ENCODE assay signal across 24 cellular contexts in genomic region chr15:78320173-78320572, GRCh38. TPM values are rescaled to one million over a fixed set of nuclear protein-coding genes. Genes with fewer than 3 reads are reported as not detected.
"Had no signal": no experiment of that assay in that cellular context is flagged by ENCODE, and none has a peak within 500 bp of the region (broad histone marks: within the 10 kb centered on the region; RNA-seq: fewer than 3 reads in every experiment).

No MANE protein-coding gene starts in this region.

- H3K27ac ChIP-seq: brain microvascular endothelial cell, coronary artery, right lobe of liver, suprapubic skin, transverse colon, vagina had no signal

- H3K4me3 Mint-ChIP-seq: activated CD4-positive, alpha-beta T cell treated with anti-CD3 and anti-CD28 coated beads, Interleukin-2, amount 10 ng/mL, durations not matched to agents 7 days and 5 days; activated CD8-positive, alpha-beta T cell treated with anti-CD3 and anti-CD28 coated beads, Interleukin-2, amount 10 ng/mL, durations not matched to agents 7 days and 5 days; activated naive CD4-positive, alpha-beta T cell treated with anti-CD3 and anti-CD28 coated beads for 36 hours; activated T-cell treated with anti-CD3 and anti-CD28 coated beads, Interleukin-2, amount 50 U/mL, for 4 hours; central memory CD8-positive, alpha-beta T cell; stimulated activated naive CD8-positive, alpha-beta T cell treated with anti-CD3 and anti-CD28 coated beads, Interleukin-15, amount 100 ng/mL, for 72 hours had no signal

- DNase-seq: activated CD4-positive, alpha-beta T cell treated with anti-CD3 and anti-CD28 coated beads, Interleukin-2, amount 10 ng/mL, durations not matched to agents 7 days and 5 days; activated CD8-positive, alpha-beta T cell treated with anti-CD3 and anti-CD28 coated beads, Interleukin-2, amount 10 ng/mL, durations not matched to agents 7 days and 5 days; activated naive CD4-positive, alpha-beta T cell treated with anti-CD3 and anti-CD28 coated beads for 36 hours; activated T-cell treated with anti-CD3 and anti-CD28 coated beads, Interleukin-2, amount 50 U/mL, for 4 hours; anterior cingulate cortex; brain microvascular endothelial cell; erythroblast; foreskin melanocyte; glutamatergic neuron; hippocampal formation; midbrain; small intestine; stimulated activated CD4-positive, alpha-beta T cell treated with anti-CD3 and anti-CD28 coated beads, Interleukin-4, amount 100 ng/mL, for 1 hour; stimulated activated naive CD8-positive, alpha-beta T cell treated with anti-CD3 and anti-CD28 coated beads, Interleukin-15, amount 100 ng/mL, for 72 hours; transverse colon had no signal

- H3K27me3 ChIP-seq: brain microvascular endothelial cell, right lobe of liver, suprapubic skin, transverse colon, vagina had no signal

- H3K9me3 ChIP-seq: right lobe of liver, suprapubic skin, transverse colon, vagina had no signal

- H3K36me3 ChIP-seq: brain microvascular endothelial cell, right lobe of liver, suprapubic skin, transverse colon, vagina had no signal

- H3K4me1 ChIP-seq: right lobe of liver, suprapubic skin, vagina had no signal

- H3K9me3 Mint-ChIP-seq: activated CD4-positive, alpha-beta T cell treated with anti-CD3 and anti-CD28 coated beads, Interleukin-2, amount 10 ng/mL, durations not matched to agents 7 days and 5 days; activated naive CD4-positive, alpha-beta T cell treated with anti-CD3 and anti-CD28 coated beads for 36 hours; activated T-cell treated with anti-CD3 and anti-CD28 coated beads, Interleukin-2, amount 50 U/mL, for 4 hours; central memory CD8-positive, alpha-beta T cell; stimulated activated naive CD8-positive, alpha-beta T cell treated with anti-CD3 and anti-CD28 coated beads, Interleukin-15, amount 100 ng/mL, for 72 hours had no signal

- H3K4me3 ChIP-seq: coronary artery, right lobe of liver, suprapubic skin, transverse colon, vagina had no signal

- H3K27me3 Mint-ChIP-seq: activated CD4-positive, alpha-beta T cell treated with anti-CD3 and anti-CD28 coated beads, Interleukin-2, amount 10 ng/mL, durations not matched to agents 7 days and 5 days; central memory CD8-positive, alpha-beta T cell; stimulated activated naive CD8-positive, alpha-beta T cell treated with anti-CD3 and anti-CD28 coated beads, Interleukin-15, amount 100 ng/mL, for 72 hours had no signal

- H3K27ac Mint-ChIP-seq: activated CD4-positive, alpha-beta T cell treated with anti-CD3 and anti-CD28 coated beads, Interleukin-2, amount 10 ng/mL, durations not matched to agents 7 days and 5 days; activated CD8-positive, alpha-beta T cell treated with anti-CD3 and anti-CD28 coated beads, Interleukin-2, amount 10 ng/mL, durations not matched to agents 7 days and 5 days; activated naive CD4-positive, alpha-beta T cell treated with anti-CD3 and anti-CD28 coated beads for 36 hours; stimulated activated naive CD8-positive, alpha-beta T cell treated with anti-CD3 and anti-CD28 coated beads, Interleukin-15, amount 100 ng/mL, for 72 hours had no signal

- ATAC-seq: activated CD8-positive, alpha-beta T cell treated with anti-CD3 and anti-CD28 coated beads, Interleukin-2, amount 10 ng/mL, durations not matched to agents 7 days and 5 days; activated T-cell treated with anti-CD3 and anti-CD28 coated beads, Interleukin-2, amount 50 U/mL, for 4 hours; left lobe of liver; right lobe of liver; stimulated activated naive CD8-positive, alpha-beta T cell treated with anti-CD3 and anti-CD28 coated beads, Interleukin-15, amount 100 ng/mL, for 72 hours had no signal

- H3K4me1 Mint-ChIP-seq: activated CD4-positive, alpha-beta T cell treated with anti-CD3 and anti-CD28 coated beads, Interleukin-2, amount 10 ng/mL, durations not matched to agents 7 days and 5 days; central memory CD8-positive, alpha-beta T cell; stimulated activated naive CD8-positive, alpha-beta T cell treated with anti-CD3 and anti-CD28 coated beads, Interleukin-15, amount 100 ng/mL, for 72 hours had no signal

RNA-seq across cellular contexts. Expression of gene CRABP1, which starts 20.0 kb away (rescaled TPM):
- total RNA-seq: activated CD4-positive, alpha-beta T cell treated with anti-CD3 and anti-CD28 coated beads, Interleukin-2, amount 10 ng/mL, durations not matched to agents 7 days and 5 days; activated CD8-positive, alpha-beta T cell treated with anti-CD3 and anti-CD28 coated beads, Interleukin-2, amount 10 ng/mL, durations not matched to agents 7 days and 5 days; activated T-cell treated with anti-CD3 and anti-CD28 coated beads, Interleukin-2, amount 50 U/mL, for 4 hours; lung microvascular endothelial cell; pulmonary artery endothelial cell; right lobe of liver; vagina had no signal

RNA-seq across cellular contexts. Expression of gene DNAJA4, which starts 55.8 kb away (rescaled TPM):
- total RNA-seq: osteocyte had no signal
